In the genomic region with DNA sequence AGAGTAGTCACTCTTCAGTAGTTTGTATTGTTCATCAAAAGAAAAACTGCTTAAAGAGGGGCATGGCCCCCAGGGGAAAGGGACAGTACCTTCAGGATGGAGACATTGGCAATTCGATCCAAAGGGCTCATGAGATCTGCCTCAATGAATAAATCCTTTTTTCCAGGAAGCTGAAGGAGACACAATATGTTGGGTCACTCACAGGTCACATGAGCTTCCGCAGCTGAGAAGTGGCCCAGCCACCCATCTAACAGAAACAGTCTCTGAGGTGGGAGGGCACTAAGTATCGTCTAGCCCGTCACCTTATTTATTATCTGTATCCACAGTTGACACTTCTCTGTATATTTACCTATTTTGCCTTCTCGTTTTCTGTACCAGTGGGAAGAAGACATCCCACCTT, we compare ENCODE assay signal across 15 cellular contexts.
"Had no signal": no experiment of that assay in that cellular context is flagged by ENCODE, and none has a peak within 500 bp of the region (broad histone marks: within the 10 kb centered on the region; RNA-seq: fewer than 3 reads in every experiment).

No MANE protein-coding gene starts in this region.

- H3K9me3 Mint-ChIP-seq: activated CD8-positive, alpha-beta T cell treated with anti-CD3 and anti-CD28 coated beads for 36 hours; activated T-cell treated with anti-CD3 and anti-CD28 coated beads, Interleukin-2, amount 50 U/mL, for 72 hours had no signal

- H3K4me3 Mint-ChIP-seq: activated CD8-positive, alpha-beta T cell treated with anti-CD3 and anti-CD28 coated beads for 36 hours; activated T-cell treated with anti-CD3 and anti-CD28 coated beads, Interleukin-2, amount 50 U/mL, for 72 hours had no signal

- H3K4me3 ChIP-seq: cardiac muscle cell, colonic mucosa, esophagus muscularis mucosa, sigmoid colon, SK-N-MC, spleen had no signal

- H3K36me3 ChIP-seq: colonic mucosa had no signal

- H3K27ac Mint-ChIP-seq: activated T-cell treated with anti-CD3 and anti-CD28 coated beads, Interleukin-2, amount 50 U/mL, for 72 hours had no signal

- DNase-seq: activated CD4-positive, alpha-beta T cell treated with anti-CD3 and anti-CD28 coated beads for 1 hour; activated CD8-positive, alpha-beta T cell treated with anti-CD3 and anti-CD28 coated beads for 36 hours; activated gamma-delta T cell treated with Interleukin-2 at 50 U/mL for 16 hours; activated T-cell treated with anti-CD3 and anti-CD28 coated beads, Interleukin-2, amount 50 U/mL, for 72 hours; colonic mucosa; hippocampal formation; kidney; left ventricle myocardium superior; mesenchymal stem cell; sigmoid colon; spleen had no signal

- ATAC-seq: activated CD8-positive, alpha-beta T cell treated with anti-CD3 and anti-CD28 coated beads for 36 hours; activated T-cell treated with anti-CD3 and anti-CD28 coated beads, Interleukin-2, amount 50 U/mL, for 72 hours; left ventricle myocardium superior had no signal

- H3K9me3 ChIP-seq: colonic mucosa, esophagus muscularis mucosa, sigmoid colon, spleen had no signal

- H3K27me3 Mint-ChIP-seq: activated CD8-positive, alpha-beta T cell treated with anti-CD3 and anti-CD28 coated beads for 36 hours had no signal

- H3K27me3 ChIP-seq: cardiac muscle cell, colonic mucosa, esophagus muscularis mucosa, sigmoid colon, spleen had no signal

- H3K27ac ChIP-seq: cardiac muscle cell, colonic mucosa, esophagus muscularis mucosa, sigmoid colon, SK-N-MC, spleen, VCaP had no signal
